ENCODE assay signal across 21 cellular contexts in the genomic region with DNA sequence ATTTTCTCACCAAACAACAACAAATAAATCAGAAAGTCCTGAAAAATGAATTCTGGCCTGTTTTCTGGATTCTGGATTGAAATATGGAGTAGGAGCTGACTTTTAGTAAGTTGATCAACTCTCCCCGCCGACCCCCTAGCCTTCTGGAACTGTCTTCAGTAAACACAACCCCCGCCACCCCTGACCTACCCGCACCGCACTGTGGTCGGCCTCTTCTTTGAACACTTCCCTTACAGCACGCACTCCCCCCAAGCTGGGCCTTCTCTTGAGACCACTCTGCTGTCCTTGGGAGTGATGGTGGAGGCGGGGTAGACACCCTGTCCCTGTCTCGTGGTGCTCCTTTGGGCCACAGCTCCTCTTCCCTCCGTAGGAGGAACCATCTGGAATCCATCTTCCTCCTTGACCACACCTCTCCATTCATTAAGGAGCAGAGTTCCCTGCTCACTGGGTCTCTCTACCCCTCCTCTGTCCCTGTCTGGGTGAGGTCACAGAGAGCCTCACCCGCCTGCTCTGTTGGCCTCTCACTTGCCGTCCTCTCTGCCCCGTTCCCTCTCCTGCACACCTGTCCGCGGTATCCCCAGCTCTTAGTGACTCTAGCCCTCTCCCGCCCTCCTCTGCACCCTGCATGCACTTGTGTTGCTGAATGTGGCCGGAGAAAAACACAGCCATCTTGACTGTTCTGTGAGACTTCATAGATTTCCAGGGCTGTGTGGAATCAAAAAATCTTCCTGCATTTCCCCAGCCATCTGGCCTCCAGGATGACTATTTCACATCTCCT. TPM values are rescaled to one million over a fixed set of nuclear protein-coding genes. Genes with fewer than 3 reads are reported as not detected.
DNase-seq lines count a peak whose midpoint lies in the region; ATAC-seq, FAIRE-seq and TF ChIP-seq lines count a peak whose summit lies in the region.
"Had no signal": no experiment of that assay in that cellular context is flagged by ENCODE, and none has a peak within 500 bp of the region (broad histone marks: within the 10 kb centered on the region; RNA-seq: fewer than 3 reads in every experiment).

No MANE protein-coding gene starts in this region.

- H3K27ac Mint-ChIP-seq in CD8-positive, alpha-beta T cell = peak overlapping the region; percentile 46
- H3K27ac Mint-ChIP-seq in immature natural killer cell = no peak overlapping the region
- H3K27ac Mint-ChIP-seq: T-helper 1 cell treated with Interleukin-12 subunit alpha and Interleukin-12 subunit beta and Interleukin-4 antibody, amounts not matched to agents 30 μg/mL and 1 μg/mL, for 36 hours had no signal

- H3K79me2 ChIP-seq in HepG2 (ENCODE audit: insufficient read depth, low read length) = peaks cover 95% of the 10 kb centered on the region

- no peak for TF ChIP-seq EP300 in HepG2 (IDR thresholded peaks at IDR 0.05; ENCODE audit: low read depth in 2 of 2, low read length in 2 of 2)
- TF ChIP-seq EP300 in HepG2 (CRISPR knock-in tag; IDR thresholded peaks at IDR 0.05; ENCODE audit: borderline replicate concordance) = no peak; the same call in 1 of the 2 replicates

- no peak overlapping the region for H3K4me3 ChIP-seq in CD8-positive, alpha-beta T cell (ENCODE audit: low read depth, low read length)
- no peak overlapping the region for H3K4me3 ChIP-seq in ascending aorta
- H3K4me3 ChIP-seq in HepG2 (replicated peaks in 1 of 3; ENCODE audit: insufficient read depth in 1 of 3, low read depth in 2 of 3, low read length in 3 of 3) = no peak overlapping the region
- no peak overlapping the region for H3K4me3 ChIP-seq in spleen
- H3K4me3 ChIP-seq: lung, vagina had no signal

- 96% methylated on average over 17 of the region's 17 CpGs for WGBS in HepG2 (ENCODE audit: low lambda C conversion rate)
- 86 to 94% (median 89%) methylated on average over 17 of the region's 17 CpGs for WGBS in spleen, 5 donors

- ATAC-seq in CD8-positive, alpha-beta T cell = no peak
- no peak for ATAC-seq in HepG2
- ATAC-seq: HCT116 had no signal

- no peak for TF ChIP-seq POLR2A in HepG2 (IDR thresholded peaks at IDR 0.05; ENCODE audit: insufficient read depth in 1 of 2, low read depth in 2 of 2, low read length in 2 of 2)
- TF ChIP-seq POLR2A in spleen (IDR thresholded peaks at IDR 0.05) = no peak

- FAIRE-seq in HepG2 (lab: Jason Lieb, UNC) = no peak
- FAIRE-seq: GM18507 had no signal

- H4K20me1 ChIP-seq in HepG2 (ENCODE audit: insufficient read depth, low read length) = peaks cover 64% of the 10 kb centered on the region

- H3K4me1 ChIP-seq in CD8-positive, alpha-beta T cell (ENCODE audit: insufficient read depth, low read length) = peaks cover 12% of the 10 kb centered on the region
- peaks cover 23 to 42% of the 10 kb centered on the region in 2 donors for H3K4me1 ChIP-seq in ascending aorta
- peaks cover 97% of the 10 kb centered on the region for H3K4me1 ChIP-seq in HepG2 (ENCODE audit: insufficient read depth, low read length)
- H3K4me1 ChIP-seq in spleen = peaks cover 0 to 37% (median 20%) of the 10 kb centered on the region in 6 donors

- H3K36me3 Mint-ChIP-seq in CD8-positive, alpha-beta T cell = peaks cover 15% of the 10 kb centered on the region
- H3K36me3 Mint-ChIP-seq in immature natural killer cell = peaks cover 0 to 4% (median 4%) of the 10 kb centered on the region in 3 donors

- intact Hi-C loops in CD8-positive, alpha-beta T cell (cut with DNase I, micrococcal nuclease) = no loop called here
- intact Hi-C loops in ascending aorta (cut with DNase I) (no loop called here), HepG2 (cut with micrococcal nuclease; ENCODE audit: unreplicated experiment) (no loop called here), spleen (cut with DNase I; ENCODE audit: low total_unique reads) (no loop called here)

- H3K27me3 ChIP-seq in CD8-positive, alpha-beta T cell (ENCODE audit: insufficient read depth, low read length) = no peaks in the 10 kb centered on the region
- no peaks in the 10 kb centered on the region for H3K27me3 ChIP-seq in ascending aorta
- no peaks in the 10 kb centered on the region for H3K27me3 ChIP-seq in HepG2 (ENCODE audit: control insufficient read depth in 1 of 2, insufficient read depth in 2 of 2, low read length in 2 of 2)
- H3K27me3 ChIP-seq in spleen (replicated peaks in 1 of 7) = no peaks in the 10 kb centered on the region
- H3K27me3 ChIP-seq: brain microvascular endothelial cell, vagina had no signal

- H3K36me3 ChIP-seq in CD8-positive, alpha-beta T cell (ENCODE audit: insufficient read depth, low read length) = no peaks in the 10 kb centered on the region
- H3K36me3 ChIP-seq in ascending aorta (no peaks in the 10 kb centered on the region), HepG2 (replicated peaks in 1 of 2; ENCODE audit: control insufficient read depth in 1 of 2, insufficient read depth in 2 of 2, low read length in 2 of 2) (peaks cover 33 to 59% of the 10 kb centered on the region in 2 experiments), spleen (peaks cover 0 to 7% (median 0%) of the 10 kb centered on the region in 6 donors)
- H3K36me3 ChIP-seq: vagina had no signal

- no peak for TF ChIP-seq CTCF in CD8-positive, alpha-beta T cell (IDR thresholded peaks at IDR 0.05)
- no peak for TF ChIP-seq CTCF in ascending aorta (IDR thresholded peaks at IDR 0.05)
- no peak for TF ChIP-seq CTCF in HepG2 (CRISPR knock-in tag; IDR thresholded peaks at IDR 0.05)
- TF ChIP-seq CTCF in spleen (IDR thresholded peaks at IDR 0.05 in 8 of 11, conservative IDR thresholded peaks at IDR 0.05 in 3 of 11) = no peak

- H3K9me3 ChIP-seq in CD8-positive, alpha-beta T cell (ENCODE audit: low read length) = no peaks in the 10 kb centered on the region
- H3K9me3 ChIP-seq in ascending aorta (no peaks in the 10 kb centered on the region), HepG2 (ENCODE audit: low read length) (no peaks in the 10 kb centered on the region), spleen (no peaks in the 10 kb centered on the region)
- H3K9me3 ChIP-seq: vagina had no signal

- H3K27ac ChIP-seq in CD8-positive, alpha-beta T cell (ENCODE audit: low read depth, low read length) = no peak overlapping the region
- peak overlapping the region; percentile 90 for H3K27ac ChIP-seq in ascending aorta
- H3K27ac ChIP-seq in HepG2 (ENCODE audit: extremely low read length, insufficient read depth, low read length) = peak overlapping the region; percentile 22
- H3K27ac ChIP-seq in spleen = no peak overlapping the region
- H3K27ac ChIP-seq: KMS-11 had no signal

- in situ Hi-C loops in HepG2 (cut with HindIII; ENCODE audit: extremely low pct_ligation_motif_present, low pct_unique_long_range_greater_than_20kb) = no loop called here
- in situ Hi-C loops in KBM-7 (cut with MboI; ENCODE audit: low pct_unique_long_range_greater_than_20kb, low sequenced_read_pairs) = no loop called here

- no peak overlapping the region for H3K4me2 ChIP-seq in HepG2 (ENCODE audit: low read depth, low read length)
- H3K4me2 ChIP-seq: KMS-11 had no signal

- POLR2A ChIA-PET in CD8-positive, alpha-beta T cell (lab: Charles Lee) = no interaction called here
- POLR2A ChIA-PET in HepG2 (lab: Yijun Ruan, JAX) = interaction anchor here (0.9 to 3.5 kb wide), 5 partner anchors 11 to 47 kb away, joined by 3 to 23 read pairs (median 10); no protein-coding TSS in a partner anchor

- no peak overlapping the region for H2AFZ ChIP-seq in HepG2 (ENCODE audit: low read length)

- CTCF ChIA-PET in CD8-positive, alpha-beta T cell (lab: Charles Lee) = no interaction called here
- CTCF ChIA-PET in HepG2 (lab: Yijun Ruan, JAX; ENCODE audit: low intra/inter-chr PET ratio, low total read pairs) = no interaction called here

- BruUV-seq in HepG2 (replicated peaks; lab: Mats Ljungman, UMichigan) = no TSS peak

- no peak overlapping the region for H3K4me3 Mint-ChIP-seq in CD8-positive, alpha-beta T cell
- no peak overlapping the region for H3K4me3 Mint-ChIP-seq in immature natural killer cell
- H3K4me3 Mint-ChIP-seq: T-helper 1 cell treated with Interleukin-12 subunit alpha and Interleukin-12 subunit beta and Interleukin-4 antibody, amounts not matched to agents 30 μg/mL and 1 μg/mL, for 36 hours had no signal

- H3K9ac ChIP-seq in HepG2 (ENCODE audit: insufficient read depth, low read depth, low read length) = no peak overlapping the region
- H3K9ac ChIP-seq: KMS-11 had no signal

- H3K4me1 Mint-ChIP-seq in CD8-positive, alpha-beta T cell (ENCODE audit: low read depth) = peaks cover 47% of the 10 kb centered on the region
- peaks cover 26 to 54% of the 10 kb centered on the region in 2 donors for H3K4me1 Mint-ChIP-seq in immature natural killer cell

- DNase-seq in CD8-positive, alpha-beta T cell = no peak
- DNase-seq in ascending aorta (ENCODE audit: low spot score in 2 of 2) (no peak), HepG2 (ENCODE audit: low spot score) (no peak), spleen (peak; percentile 49), GDM1 (lab: John Stamatoyannopoulos, UW) (no peak), foreskin melanocyte (no peak), immature natural killer cell (no peak), KBM-7 (no peak)
- DNase-seq: activated CD4-positive, CD25-positive, alpha-beta regulatory T cell; activated naive CD4-positive, alpha-beta T cell; brain microvascular endothelial cell; effector memory CD4-positive, alpha-beta T cell; NCI-H1105; NK-92 treated with Interleukin-12 subunit alpha and Interleukin-12 subunit beta, amount 100 ng/mL, for 24 hours; stimulated activated CD4-positive, alpha-beta T cell treated with anti-CD3 and anti-CD28 coated beads, Interleukin-4, amount 100 ng/mL, for 4 hours had no signal

- H3K9me3 Mint-ChIP-seq in CD8-positive, alpha-beta T cell = no peaks in the 10 kb centered on the region
- no peaks in the 10 kb centered on the region for H3K9me3 Mint-ChIP-seq in immature natural killer cell
- H3K9me3 Mint-ChIP-seq: T-helper 1 cell treated with Interleukin-12 subunit alpha and Interleukin-12 subunit beta and Interleukin-4 antibody, amounts not matched to agents 30 μg/mL and 1 μg/mL, for 36 hours had no signal

- no peak for TF ChIP-seq RAD21 in HepG2 (CRISPR knock-in tag; IDR thresholded peaks at IDR 0.05)

- no peaks in the 10 kb centered on the region for H3K27me3 Mint-ChIP-seq in CD8-positive, alpha-beta T cell (ENCODE audit: low read depth)
- H3K27me3 Mint-ChIP-seq in immature natural killer cell (ENCODE audit: low read depth in 3 of 3) = peaks cover 2 to 8% (median 2%) of the 10 kb centered on the region in 3 donors

RNA-seq across cellular contexts. Expression of a gene that starts 19.1 kb away (rescaled TPM):
- 10 to 100 TPM; 28.4 to 29.5 TPM for total RNA-seq in CD8-positive, alpha-beta T cell
- total RNA-seq in ascending aorta (3.0 TPM), HepG2 (2016; rRNA removed; fragmentation: Illumina TruSeq; extraction: Trizol) (39.0 and 39.1 TPM in 2 replicates), spleen (10 to 100 TPM in 5 of 7 donors, 1 to 10 TPM in 2; 6.7 to 34.0 (median 11.9) TPM)
- total RNA-seq in HepG2 (2016; cell fraction: cytosol; rRNA removed; fragmentation: Illumina TruSeq; extraction: Trizol; ENCODE audit: low read depth) = 50.4 and 51.2 TPM in 2 replicates
- total RNA-seq in HepG2 (2016; cell fraction: insoluble cytoplasmic fraction; rRNA removed; fragmentation: Illumina TruSeq; extraction: Trizol) = 32.6 and 44.6 TPM in 2 replicates
- 52.4 and 52.9 TPM in 2 replicates for total RNA-seq in HepG2 (2016; cell fraction: membrane; rRNA removed; fragmentation: Illumina TruSeq; extraction: Trizol)
- total RNA-seq in HepG2 (2016; cell fraction: nucleus; rRNA removed; fragmentation: Illumina TruSeq; extraction: Trizol) = 33.3 and 38.2 TPM in 2 replicates
- polyA plus RNA-seq in HepG2 (2011; rRNA removed) (57.6 and 59.5 TPM in 2 replicates), spleen (1 to 10 TPM; 2.4 to 2.8 (median 2.6) TPM), immature natural killer cell (10 to 100 TPM in 2 of 3 donors, 1 to 10 TPM in 1; 8.7 to 22.0 (median 12.5) TPM)
- polyA plus RNA-seq in HepG2 (2011; cell fraction: cytosol; rRNA removed) = 44.7 and 49.0 TPM in 2 replicates
- polyA plus RNA-seq in HepG2 (2011; cell fraction: nucleus; rRNA removed) = 85.9 and 86.7 TPM in 2 replicates
- 53.7 and 59.9 TPM in 2 replicates for polyA plus RNA-seq in HepG2 (2012)
- 53.0 and 54.8 TPM in 2 replicates for polyA plus RNA-seq in HepG2 (2016; cell fraction: cytosol; fragmentation: Illumina TruSeq; extraction: Trizol; ENCODE audit: low read depth)
- polyA plus RNA-seq in HepG2 (2016; cell fraction: insoluble cytoplasmic fraction; fragmentation: Illumina TruSeq; extraction: Trizol; ENCODE audit: low read depth) = 28.2 and 29.0 TPM in 2 replicates
- 41.5 and 42.8 TPM in 2 replicates for polyA plus RNA-seq in HepG2 (2016; cell fraction: membrane; fragmentation: Illumina TruSeq; extraction: Trizol; ENCODE audit: low read depth)
- 49.3 and 52.0 TPM in 2 replicates for polyA plus RNA-seq in HepG2 (2016; cell fraction: nucleus; fragmentation: Illumina TruSeq; extraction: Trizol; ENCODE audit: insufficient read depth, low read depth)
- 21.9 and 161 TPM in 2 replicates for polyA minus RNA-seq in HepG2 (2011; rRNA and poly(A)+ RNA removed; ENCODE audit: low replicate concordance)
- 57.2 and 71.5 TPM in 2 replicates for polyA minus RNA-seq in HepG2 (2011; cell fraction: cytosol; rRNA and poly(A)+ RNA removed)
- polyA minus RNA-seq in HepG2 (2011; cell fraction: nucleus; rRNA and poly(A)+ RNA removed) = 135 and 148 TPM in 2 replicates

Comparison
In these comparisons a context has a peak if more than half of its experiments do, and no peak if none do; other contexts are left out.
1. H3K27ac ChIP-seq: peak in ascending aorta (2 of 2) and HepG2 (single experiment); none in CD8-positive, alpha-beta T cell (single experiment) and spleen (0 of 8).